In genomic region chr14:50116986-50117385, GRCh38 we compare ENCODE assay signal across 8 cellular contexts. TPM values are rescaled to one million over a fixed set of nuclear protein-coding genes. Genes with fewer than 3 reads are reported as not detected.
DNase-seq lines count a peak whose midpoint lies in the region; ATAC-seq and TF ChIP-seq lines count a peak whose summit lies in the region.

No MANE protein-coding gene starts in this region.

- peaks cover 34% of the 10 kb centered on the region for H3K4me1 ChIP-seq in CD4-positive, alpha-beta memory T cell (ENCODE audit: insufficient read depth, low read length)
- H3K4me1 ChIP-seq in effector memory CD4-positive, alpha-beta T cell (ENCODE audit: control insufficient read depth, insufficient read depth, low read length, poor library complexity, severe bottlenecking) = peaks cover 10% of the 10 kb centered on the region
- H3K4me1 ChIP-seq in osteoblast (ENCODE audit: insufficient read depth, low read length) = peaks cover 14% of the 10 kb centered on the region

- CTCF ChIA-PET in CD4-positive, alpha-beta memory T cell (lab: Charles Lee; ENCODE audit: partially characterized antibody) = interaction anchor here (0.6 to 2.8 kb wide), 12 partner anchors 9 to 350 kb away, joined by 3 to 30 read pairs (median 4); partner anchors contain the start of genes DMAC2L, KLHDC2, L2HGDH and NEMF

- no peak for TF ChIP-seq POLR2A in NB4 (IDR thresholded peaks at IDR 0.05; ENCODE audit: extremely low read depth, insufficient read length)

- ATAC-seq in GM19324 (IDR thresholded peaks at IDR 0.05; ENCODE audit: low FRiP score, unreplicated experiment) = no peak

- H3K4me3 Mint-ChIP-seq in CD4-positive, alpha-beta memory T cell = peak overlapping the region; percentile 97 to 98 (median 98)

- POLR2A ChIA-PET in CD4-positive, alpha-beta memory T cell (lab: Charles Lee; ENCODE audit: partially characterized antibody) = interaction anchor here (0.6 to 3.3 kb wide), 32 partner anchors 8 to 532 kb away, joined by 3 to 77 read pairs (median 6); partner anchors contain the start of genes ARF6, DMAC2L, DNAAF2 and KLHDC1

- H3K4me2 ChIP-seq in osteoblast (ENCODE audit: insufficient read depth, low read length) = peak overlapping the region; percentile 91

- H3K36me3 ChIP-seq in CD4-positive, alpha-beta memory T cell (ENCODE audit: insufficient read depth, low read length) = peaks cover 19% of the 10 kb centered on the region
- H3K36me3 ChIP-seq in effector memory CD4-positive, alpha-beta T cell (ENCODE audit: control insufficient read depth, insufficient read depth, low read length) = peaks cover 21% of the 10 kb centered on the region
- peaks cover 24% of the 10 kb centered on the region for H3K36me3 ChIP-seq in osteoblast (ENCODE audit: insufficient read depth, low read length)

- H3K9me3 ChIP-seq in CD4-positive, alpha-beta memory T cell (ENCODE audit: control insufficient read depth in 1 of 2, low read length in 2 of 2) = no peaks in the 10 kb centered on the region
- no peaks in the 10 kb centered on the region for H3K9me3 ChIP-seq in effector memory CD4-positive, alpha-beta T cell (ENCODE audit: control insufficient read depth, low read length)
- H3K9me3 ChIP-seq in osteoblast (ENCODE audit: low read depth, low read length) = no peaks in the 10 kb centered on the region

- peak overlapping the region; percentile 93 for H3K27ac ChIP-seq in CD4-positive, alpha-beta memory T cell (ENCODE audit: low read depth, low read length)
- H3K27ac ChIP-seq in effector memory CD4-positive, alpha-beta T cell (ENCODE audit: insufficient read depth, low read length, poor library complexity, severe bottlenecking) = peak overlapping the region; percentile 92
- H3K27ac ChIP-seq in osteoblast (ENCODE audit: low read depth, low read length) = peak overlapping the region; percentile 94

- H4K20me1 ChIP-seq in osteoblast (ENCODE audit: insufficient read depth, low read length) = peaks cover 2% of the 10 kb centered on the region

- H3K36me3 Mint-ChIP-seq in CD4-positive, alpha-beta memory T cell = peaks cover 16 to 35% of the 10 kb centered on the region in 2 donors

- no peaks in the 10 kb centered on the region for H3K27me3 ChIP-seq in CD4-positive, alpha-beta memory T cell (ENCODE audit: insufficient read depth, low read length)
- H3K27me3 ChIP-seq in effector memory CD4-positive, alpha-beta T cell (replicated peaks; ENCODE audit: control insufficient read depth, insufficient read depth, low read length, poor library complexity, severe bottlenecking) = no peaks in the 10 kb centered on the region
- no peaks in the 10 kb centered on the region for H3K27me3 ChIP-seq in osteoblast (ENCODE audit: insufficient read depth, low read length)

- no peaks in the 10 kb centered on the region for H3K27me3 Mint-ChIP-seq in CD4-positive, alpha-beta memory T cell

- H3K4me1 Mint-ChIP-seq in CD4-positive, alpha-beta memory T cell = peaks cover 10 to 32% (median 23%) of the 10 kb centered on the region in 4 donors

- TF ChIP-seq CTCF in NB4 (IDR thresholded peaks at IDR 0.05; ENCODE audit: low read depth, low read length) = no peak
- TF ChIP-seq CTCF in osteoblast (IDR thresholded peaks at IDR 0.05; ENCODE audit: extremely low read depth, low read depth, low read length) = no peak

- H3K9me3 Mint-ChIP-seq in CD4-positive, alpha-beta memory T cell = peaks cover 0 to 1% (median 0%) of the 10 kb centered on the region in 8 donors

- peaks cover 30% of the 10 kb centered on the region for H3K79me2 ChIP-seq in osteoblast (ENCODE audit: insufficient read depth, low read length)

- no peak for DNase-seq in CD4-positive, alpha-beta memory T cell
- no peak for DNase-seq in NB4 (ENCODE audit: low read depth)
- DNase-seq in effector memory CD4-positive, alpha-beta T cell = no peak
- no peak for DNase-seq in osteoblast (ENCODE audit: insufficient read length, low spot score, missing footprints)
- no peak for DNase-seq in hepatic stellate cell (ENCODE audit: low spot score)
- DNase-seq in UCSD-AML1 (lab: John Stamatoyannopoulos, UW; ENCODE audit: unreplicated experiment) = no peak
- no peak for DNase-seq in NCI-H748 (lab: John Stamatoyannopoulos, UW; ENCODE audit: unreplicated experiment)

- peak overlapping the region in 1 of 2 donors; percentile 65 for H3K4me3 ChIP-seq in CD4-positive, alpha-beta memory T cell (ENCODE audit: low read length in 2 of 2)
- H3K4me3 ChIP-seq in NB4 (ENCODE audit: low read depth, low read length) (peak overlapping the region; percentile 61), osteoblast (ENCODE audit: insufficient read depth, low read length) (peak overlapping the region; percentile 98)
- peak overlapping the region; percentile 85 for H3K4me3 ChIP-seq in effector memory CD4-positive, alpha-beta T cell (ENCODE audit: insufficient read depth, low read depth, low read length, poor library complexity, severe bottlenecking)

- intact Hi-C loops in CD4-positive, alpha-beta memory T cell (cut with micrococcal nuclease) = loop anchor here (1.0 to 2.0 kb wide), 7 partner anchors 114 to 530 kb away; partner anchors contain the start of genes DMAC2L, KLHDC2, L2HGDH and MAP4K5

- H3K27ac Mint-ChIP-seq in CD4-positive, alpha-beta memory T cell = peak overlapping the region; percentile 96 to 100 (median 99)

- peak overlapping the region; percentile 95 for H2AFZ ChIP-seq in osteoblast (ENCODE audit: low read length)

RNA-seq across cellular contexts. Expression of gene VCPKMT, which starts 0.6 kb away (rescaled TPM):
- total RNA-seq in CD4-positive, alpha-beta memory T cell = 10 to 100 TPM; 17.3 to 20.1 TPM
- polyA plus RNA-seq in CD4-positive, alpha-beta memory T cell = 10 to 100 TPM; 13.0 to 13.2 TPM
- 5.4 and 5.6 TPM in 2 replicates for total RNA-seq in osteoblast
